ENCODE assay signal across 22 cellular contexts in the genomic region with DNA sequence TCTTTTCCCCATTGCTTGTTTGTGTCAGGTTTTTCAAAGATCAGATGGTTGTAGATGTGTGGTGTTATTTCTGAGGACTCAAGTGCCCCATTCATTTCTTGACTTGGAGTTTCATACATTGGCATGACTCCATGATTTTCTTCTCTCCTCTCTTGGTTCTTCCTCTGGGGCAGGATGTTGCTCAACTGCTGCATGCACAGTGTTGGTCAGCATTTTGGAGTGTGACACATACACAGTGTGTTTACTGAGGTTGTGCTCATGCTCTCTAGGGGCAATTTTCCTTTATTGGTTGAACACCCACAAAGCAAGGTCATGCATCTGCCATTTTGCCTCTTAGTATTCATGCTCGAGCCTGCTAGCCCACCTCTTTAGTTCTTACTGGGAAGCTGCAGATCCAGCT.
DNase-seq lines count a peak whose midpoint lies in the region; ATAC-seq and TF ChIP-seq lines count a peak whose summit lies in the region.
"Had no signal": no experiment of that assay in that cellular context is flagged by ENCODE, and none has a peak within 500 bp of the region (broad histone marks: within the 10 kb centered on the region; RNA-seq: fewer than 3 reads in every experiment).

No MANE protein-coding gene starts in this region.

- no peak overlapping the region for H2BK120ac ChIP-seq in IMR-90 (ENCODE audit: low read depth, low read length)

- H3K14ac ChIP-seq in IMR-90 (replicated peaks; ENCODE audit: low read depth, low read length), result no peak overlapping the region

- no peaks in the 10 kb centered on the region for H3K36me3 Mint-ChIP-seq in progenitor cell of endocrine pancreas (ENCODE audit: insufficient read depth)
- H3K36me3 Mint-ChIP-seq: CD8-positive, alpha-beta memory T cell had no signal

- ATAC-seq in IMR-90 (ENCODE audit: low read depth), result no peak
- no peak for ATAC-seq in HG02970 (IDR thresholded peaks at IDR 0.05; ENCODE audit: low FRiP score, unreplicated experiment)
- ATAC-seq: HCT116 had no signal

- H3K4me2 ChIP-seq in IMR-90 (ENCODE audit: low read depth, low read length), result no peak overlapping the region

- no peak overlapping the region for H3K27ac Mint-ChIP-seq in progenitor cell of endocrine pancreas
- H3K27ac Mint-ChIP-seq: CD8-positive, alpha-beta memory T cell; endodermal cell had no signal

- no peak overlapping the region for H2BK15ac ChIP-seq in IMR-90 (ENCODE audit: low read depth, low read length)

- H3K27me3 ChIP-seq in IMR-90 (ENCODE audit: control insufficient read depth, insufficient read depth, low read length), result no peaks in the 10 kb centered on the region
- H3K27me3 ChIP-seq: Peyer's patch, tibial nerve had no signal

- H4K5ac ChIP-seq in IMR-90 (ENCODE audit: low read depth, low read length), result no peak overlapping the region

- H3K27ac ChIP-seq in IMR-90 (ENCODE audit: insufficient read depth, low read length), result no peak overlapping the region
- H3K27ac ChIP-seq: left ventricle myocardium inferior, Peyer's patch, tibial nerve had no signal

- WGBS in IMR-90 (ENCODE audit: extremely low coverage in 2 of 2, insufficient read length in 1 of 2), 2 experiments, result no CpG with 5 or more reads among the region's 1 CpG

- H3K4me1 Mint-ChIP-seq in progenitor cell of endocrine pancreas (ENCODE audit: low read depth), result no peaks in the 10 kb centered on the region
- H3K4me1 Mint-ChIP-seq: CD8-positive, alpha-beta memory T cell had no signal

- H3K4me3 Mint-ChIP-seq in progenitor cell of endocrine pancreas (ENCODE audit: low read depth), result no peak overlapping the region
- H3K4me3 Mint-ChIP-seq: CD8-positive, alpha-beta memory T cell; endodermal cell had no signal

- no peaks in the 10 kb centered on the region for H3K9me1 ChIP-seq in IMR-90 (ENCODE audit: insufficient read depth, low read length)

- no peaks in the 10 kb centered on the region for H3K27me3 Mint-ChIP-seq in progenitor cell of endocrine pancreas
- H3K27me3 Mint-ChIP-seq: CD8-positive, alpha-beta memory T cell had no signal

- no peak for TF ChIP-seq CTCF in AG09309 (IDR thresholded peaks at IDR 0.05; ENCODE audit: control insufficient read depth, insufficient read depth, low read depth, low read length, missing control alignments)
- TF ChIP-seq CTCF in IMR-90 (conservative IDR thresholded peaks at IDR 0.05; ENCODE audit: low read depth, low read length), result no peak
- TF ChIP-seq CTCF in astrocyte of the spinal cord (IDR thresholded peaks at IDR 0.05; ENCODE audit: low read depth, low read length), result no peak
- TF ChIP-seq CTCF in foreskin fibroblast (IDR thresholded peaks at IDR 0.05; ENCODE audit: low read depth, low read length), result no peak
- TF ChIP-seq CTCF in progenitor cell of endocrine pancreas (IDR thresholded peaks at IDR 0.05; ENCODE audit: unreplicated experiment), result no peak

- no peak overlapping the region for H3K4ac ChIP-seq in IMR-90 (ENCODE audit: low read depth, low read length)

- H3K79me1 ChIP-seq in IMR-90 (ENCODE audit: low read depth in 1 of 2, low read length in 2 of 2), result no peaks in the 10 kb centered on the region

- H2BK5ac ChIP-seq in IMR-90 (ENCODE audit: low read depth, low read length, poor library complexity, severe bottlenecking), result no peak overlapping the region

- no peak overlapping the region for H4K8ac ChIP-seq in IMR-90 (ENCODE audit: low read depth in 2 of 2, low read length in 2 of 2)

- no peak overlapping the region for H2AFZ ChIP-seq in IMR-90 (replicated peaks; ENCODE audit: low read length, poor library complexity)

- no peak overlapping the region for H2AK5ac ChIP-seq in IMR-90 (ENCODE audit: low read depth, low read length)

- H3K9me3 ChIP-seq in IMR-90 (ENCODE audit: control insufficient read depth, insufficient read depth, low read length), result no peaks in the 10 kb centered on the region
- H3K9me3 ChIP-seq: Peyer's patch, tibial nerve had no signal

- no peaks in the 10 kb centered on the region for H3K9me3 Mint-ChIP-seq in progenitor cell of endocrine pancreas (ENCODE audit: low read depth)
- H3K9me3 Mint-ChIP-seq: endodermal cell had no signal

- H3K4me3 ChIP-seq in AG09309 (ENCODE audit: control insufficient read depth, low read depth, low read length) (no peak overlapping the region), IMR-90 (ENCODE audit: insufficient read depth, low read depth, low read length) (no peak overlapping the region), astrocyte of the spinal cord (ENCODE audit: low read depth, low read length) (no peak overlapping the region), foreskin fibroblast (ENCODE audit: low read depth in 1 of 2, low read length in 2 of 2) (no peak overlapping the region)
- H3K4me3 ChIP-seq: left ventricle myocardium inferior, Peyer's patch, tibial nerve had no signal

- no peak for TF ChIP-seq RAD21 in IMR-90 (IDR thresholded peaks at IDR 0.05; ENCODE audit: low read length)

- dilution Hi-C loops in IMR-90 (cut with HindIII; ENCODE audit: low sequenced_read_pairs, unreplicated experiment), result no loop called here

- H3K18ac ChIP-seq in IMR-90 (ENCODE audit: low read depth, low read length), result no peak overlapping the region

- in situ Hi-C loops in IMR-90 (cut with MboI; ENCODE audit: low sequenced_read_pairs), result no loop called here
- in situ Hi-C loops in astrocyte of the spinal cord (cut with HindIII; ENCODE audit: low sequenced_read_pairs), result no loop called here

- CTCF ChIA-PET in IMR-90 (lab: Yijun Ruan, JAX), result no interaction called here

- H4K20me1 ChIP-seq in IMR-90 (ENCODE audit: insufficient read depth, low read length), result no peaks in the 10 kb centered on the region

- H2AK9ac ChIP-seq in IMR-90 (replicated peaks; ENCODE audit: low read depth, low read length, poor library complexity), result peak overlapping the region; percentile 70

- H3K4me1 ChIP-seq in IMR-90 (ENCODE audit: control insufficient read depth, insufficient read depth, low read length), result no peaks in the 10 kb centered on the region
- H3K4me1 ChIP-seq: left ventricle myocardium inferior, Peyer's patch, tibial nerve had no signal

- DNase-seq in AG09309 (ENCODE audit: low read depth) (peak; percentile 11), IMR-90 (peak; percentile 38), astrocyte of the spinal cord (ENCODE audit: low read depth, low spot score) (peak; percentile 10), foreskin fibroblast (peak; percentile 87), NCI-H2227 treated with DMSO at 0.1 percent for 48 hours (lab: John Stamatoyannopoulos, UW) (no peak), progenitor cell of endocrine pancreas (ENCODE audit: low spot score, unreplicated experiment) (no peak), NCI-H524 treated with DMSO at 0.1 percent for 48 hours (lab: John Stamatoyannopoulos, UW) (no peak)
- DNase-seq: activated CD4-positive, alpha-beta T cell treated with anti-CD3 and anti-CD28 coated beads, Interleukin-2, amount 50 U/mL, for 1 hour; activated CD8-positive, alpha-beta memory T cell treated with anti-CD3 and anti-CD28 coated beads, Interleukin-2, amount 50 U/mL, for 48 hours; activated gamma-delta T cell treated with Interleukin-2 at 50 U/mL for 16 hours; anterior cingulate cortex; CD8-positive, alpha-beta memory T cell; endodermal cell; left ventricle myocardium inferior; NCI-H1417; NCI-H774; Peyer's patch; stimulated activated naive CD4-positive, alpha-beta T cell; SW 1271 had no signal

- H3K56ac ChIP-seq in IMR-90 (ENCODE audit: extremely low read depth, insufficient read depth, low read length), result no peak overlapping the region

- H3K36me3 ChIP-seq in IMR-90 (ENCODE audit: control insufficient read depth, insufficient read depth, low read length), result no peaks in the 10 kb centered on the region
- H3K36me3 ChIP-seq: left ventricle myocardium inferior, Peyer's patch, tibial nerve had no signal

- intact Hi-C loops in IMR-90 (cut with micrococcal nuclease), result no loop called here

- POLR2A ChIA-PET in IMR-90 (lab: Charles Lee; ENCODE audit: unreplicated experiment), result no interaction called here

- no peak overlapping the region for H2BK20ac ChIP-seq in IMR-90 (ENCODE audit: low read depth, low read length)

- H4K91ac ChIP-seq in IMR-90 (ENCODE audit: insufficient read depth, low read depth, low read length), result no peak overlapping the region

- BruUV-seq in IMR-90 (replicated peaks; lab: Mats Ljungman, UMichigan), result no TSS peak

- no peak overlapping the region for H3K9ac ChIP-seq in IMR-90 (ENCODE audit: low read depth, low read length)

- no peak overlapping the region for H3K23ac ChIP-seq in IMR-90 (ENCODE audit: low read depth, low read length)

- no peak for TF ChIP-seq POLR2A in IMR-90 (IDR thresholded peaks at IDR 0.05; ENCODE audit: low read depth, low read length)

TF ChIP-seq in IMR-90, 13 proteins besides CTCF, POLR2A, EP300 and RAD21:
- TF ChIP-seq, protein P1, sequence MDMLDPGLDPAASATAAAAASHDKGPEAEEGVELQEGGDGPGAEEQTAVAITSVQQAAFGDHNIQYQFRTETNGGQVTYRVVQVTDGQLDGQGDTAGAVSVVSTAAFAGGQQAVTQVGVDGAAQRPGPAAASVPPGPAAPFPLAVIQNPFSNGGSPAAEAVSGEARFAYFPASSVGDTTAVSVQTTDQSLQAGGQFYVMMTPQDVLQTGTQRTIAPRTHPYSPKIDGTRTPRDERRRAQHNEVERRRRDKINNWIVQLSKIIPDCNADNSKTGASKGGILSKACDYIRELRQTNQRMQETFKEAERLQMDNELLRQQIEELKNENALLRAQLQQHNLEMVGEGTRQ (IDR thresholded peaks at IDR 0.05; ENCODE audit: low read depth, low read length), result no peak
- TF ChIP-seq CEBPB (IDR thresholded peaks at IDR 0.05; ENCODE audit: low read depth, low read length), result peak; percentile 31; the same call in 1 of the 2 replicates

Comparison
In these comparisons a context has a peak if more than half of its experiments do, and no peak if none do; other contexts are left out.
1. DNase-seq: peak in AG09309 (single experiment), IMR-90 (single experiment), astrocyte of the spinal cord (single experiment) and foreskin fibroblast (2 of 2); none in NCI-H2227 treated with DMSO at 0.1 percent for 48 hours (single experiment), progenitor cell of endocrine pancreas (single experiment) and NCI-H524 treated with DMSO at 0.1 percent for 48 hours (single experiment).